In the genomic region with DNA sequence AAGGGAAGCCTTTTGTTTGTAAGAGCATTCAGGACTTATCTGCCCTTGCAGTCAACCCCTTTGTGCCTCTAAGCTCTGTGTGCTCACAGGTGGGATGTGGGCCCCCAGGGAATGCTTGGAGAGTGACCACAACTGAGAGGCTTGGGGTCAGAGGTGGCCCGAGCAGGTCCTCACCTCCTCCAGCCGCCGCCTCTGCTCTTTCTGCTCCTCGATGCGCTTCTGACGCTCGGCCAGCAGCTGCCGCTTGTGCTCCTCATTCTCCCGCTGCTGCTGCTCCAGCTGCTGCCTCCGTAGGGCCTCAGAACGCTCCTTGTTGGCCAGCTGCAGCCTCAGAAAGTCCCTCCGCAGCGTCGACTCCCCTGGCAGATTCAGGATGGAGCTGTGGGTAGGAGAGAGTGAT, we compare ENCODE assay signal across 16 cellular contexts.
DNase-seq lines count a peak whose midpoint lies in the region; ATAC-seq, FAIRE-seq and TF ChIP-seq lines count a peak whose summit lies in the region.
"Had no signal": no experiment of that assay in that cellular context is flagged by ENCODE, and none has a peak within 500 bp of the region (broad histone marks: within the 10 kb centered on the region; RNA-seq: fewer than 3 reads in every experiment).

No MANE protein-coding gene starts in this region.

- intact Hi-C loops in natural killer cell (cut with micrococcal nuclease): no loop called here
- intact Hi-C loops in activated naive CD4-positive, alpha-beta T cell treated with anti-CD3 and anti-CD28 coated beads for 36 hours (cut with micrococcal nuclease): no loop called here

- no peaks in the 10 kb centered on the region for H3K4me1 ChIP-seq in SJCRH30

- ATAC-seq in natural killer cell (peak in 2 of 3 donors; percentile 29 to 34), SK-N-SH treated with all-trans-retinoic acid at 6 μM for 48 hours (no peak)
- ATAC-seq in natural killer cell treated with Interleukin-12 subunit alpha and Interleukin-12 subunit beta and Interleukin-15 and Interleukin-18, amount 100 ng/mL, for 72 hours: no peak
- ATAC-seq: activated naive CD8-positive, alpha-beta T cell treated with anti-CD3 and anti-CD28 coated beads, Interleukin-2, amount 50 U/mL, for 24 hours had no signal

- H3K27ac ChIP-seq in SJCRH30: no peak overlapping the region
- H3K27ac ChIP-seq: suprapubic skin, VCaP had no signal

- no peaks in the 10 kb centered on the region for H3K9me3 ChIP-seq in SJCRH30 (replicated peaks)
- H3K9me3 ChIP-seq: suprapubic skin had no signal

- H3K4me1 Mint-ChIP-seq in natural killer cell: peaks cover 24 to 28% of the 10 kb centered on the region in 2 donors
- peaks cover 6 to 13% of the 10 kb centered on the region in 2 donors for H3K4me1 Mint-ChIP-seq in natural killer cell treated with Interleukin-12 subunit alpha and Interleukin-12 subunit beta and Interleukin-15 and Interleukin-18, amount 100 ng/mL, for 72 hours (ENCODE audit: low read depth in 2 of 2)
- no peaks in the 10 kb centered on the region for H3K4me1 Mint-ChIP-seq in activated naive CD4-positive, alpha-beta T cell treated with anti-CD3 and anti-CD28 coated beads for 36 hours (ENCODE audit: low read depth)
- H3K4me1 Mint-ChIP-seq: activated naive CD8-positive, alpha-beta T cell treated with anti-CD3 and anti-CD28 coated beads, Interleukin-2, amount 50 U/mL, for 24 hours; naive B cell had no signal

- no peak for TF ChIP-seq CTCF in natural killer cell (IDR thresholded peaks at IDR 0.05)
- peak; percentile 1 for TF ChIP-seq CTCF in fibroblast of pulmonary artery (IDR thresholded peaks at IDR 0.05; ENCODE audit: low read length, missing control alignments)

- no peak overlapping the region for H3K4me3 Mint-ChIP-seq in natural killer cell
- H3K4me3 Mint-ChIP-seq in natural killer cell treated with Interleukin-12 subunit alpha and Interleukin-12 subunit beta and Interleukin-15 and Interleukin-18, amount 100 ng/mL, for 72 hours: no peak overlapping the region
- H3K4me3 Mint-ChIP-seq in activated naive CD4-positive, alpha-beta T cell treated with anti-CD3 and anti-CD28 coated beads for 36 hours: no peak overlapping the region
- H3K4me3 Mint-ChIP-seq: activated naive CD8-positive, alpha-beta T cell treated with anti-CD3 and anti-CD28 coated beads, Interleukin-2, amount 50 U/mL, for 24 hours; naive B cell had no signal

- no peaks in the 10 kb centered on the region for H3K9me3 Mint-ChIP-seq in natural killer cell
- H3K9me3 Mint-ChIP-seq in natural killer cell treated with Interleukin-12 subunit alpha and Interleukin-12 subunit beta and Interleukin-15 and Interleukin-18, amount 100 ng/mL, for 72 hours: no peaks in the 10 kb centered on the region
- no peaks in the 10 kb centered on the region for H3K9me3 Mint-ChIP-seq in activated naive CD4-positive, alpha-beta T cell treated with anti-CD3 and anti-CD28 coated beads for 36 hours
- H3K9me3 Mint-ChIP-seq: activated naive CD8-positive, alpha-beta T cell treated with anti-CD3 and anti-CD28 coated beads, Interleukin-2, amount 50 U/mL, for 24 hours had no signal

- H3K27me3 Mint-ChIP-seq in natural killer cell (ENCODE audit: low read depth in 2 of 2): no peaks in the 10 kb centered on the region
- no peaks in the 10 kb centered on the region for H3K27me3 Mint-ChIP-seq in natural killer cell treated with Interleukin-12 subunit alpha and Interleukin-12 subunit beta and Interleukin-15 and Interleukin-18, amount 100 ng/mL, for 72 hours
- no peaks in the 10 kb centered on the region for H3K27me3 Mint-ChIP-seq in activated naive CD4-positive, alpha-beta T cell treated with anti-CD3 and anti-CD28 coated beads for 36 hours (ENCODE audit: low read depth)
- H3K27me3 Mint-ChIP-seq: activated naive CD8-positive, alpha-beta T cell treated with anti-CD3 and anti-CD28 coated beads, Interleukin-2, amount 50 U/mL, for 24 hours; naive B cell had no signal

- H3K4me3 ChIP-seq in fibroblast of pulmonary artery (replicated peaks; ENCODE audit: low read depth, low read length) (no peak overlapping the region), SJCRH30 (no peak overlapping the region)
- H3K4me3 ChIP-seq: smooth muscle cell, suprapubic skin had no signal

- CTCF ChIA-PET in activated naive CD4-positive, alpha-beta T cell treated with anti-CD3 and anti-CD28 coated beads for 36 hours (lab: Charles Lee): interaction anchor here (2.1 kb wide), 1 partner anchor 409 kb away, joined by 8 read pairs; no protein-coding TSS in a partner anchor

- no peak for DNase-seq in natural killer cell
- no peak for DNase-seq in natural killer cell treated with Interleukin-12 subunit alpha and Interleukin-12 subunit beta and Interleukin-15 and Interleukin-18, amount 100 ng/mL, for 72 hours (ENCODE audit: low spot score)
- peak; percentile 26 for DNase-seq in fibroblast of pulmonary artery (ENCODE audit: low read depth)
- DNase-seq in myocyte (ENCODE audit: low read depth): peak; percentile 43
- DNase-seq in SJCRH30: no peak
- DNase-seq in urothelium cell line (ENCODE audit: low spot score): no peak
- no peak for DNase-seq in activated naive CD4-positive, alpha-beta T cell treated with anti-CD3 and anti-CD28 coated beads for 36 hours
- DNase-seq: activated naive CD8-positive, alpha-beta T cell treated with anti-CD3 and anti-CD28 coated beads, Interleukin-2, amount 50 U/mL, for 24 hours; naive B cell; NCI-H2029 treated with DMSO at 0.1 percent for 48 hours; NK-92 treated with Interleukin-12 subunit alpha and Interleukin-12 subunit beta, amount 100 ng/mL, for 24 hours had no signal

- 0 out of 2 replicates have a peak, but pooled peaks cover 5% of the 10 kb centered on the region for H3K36me3 ChIP-seq in SJCRH30
- H3K36me3 ChIP-seq: suprapubic skin had no signal

- no peaks in the 10 kb centered on the region for H3K27me3 ChIP-seq in SJCRH30
- H3K27me3 ChIP-seq: suprapubic skin had no signal

- H3K27ac Mint-ChIP-seq in natural killer cell: peak overlapping the region in 1 of 2 donors; percentile 45
- H3K27ac Mint-ChIP-seq in natural killer cell treated with Interleukin-12 subunit alpha and Interleukin-12 subunit beta and Interleukin-15 and Interleukin-18, amount 100 ng/mL, for 72 hours: no peak overlapping the region
- H3K27ac Mint-ChIP-seq in activated naive CD4-positive, alpha-beta T cell treated with anti-CD3 and anti-CD28 coated beads for 36 hours: no peak overlapping the region
- H3K27ac Mint-ChIP-seq: activated naive CD8-positive, alpha-beta T cell treated with anti-CD3 and anti-CD28 coated beads, Interleukin-2, amount 50 U/mL, for 24 hours had no signal

- H3K36me3 Mint-ChIP-seq in natural killer cell: peaks cover 29% of the 10 kb centered on the region
- H3K36me3 Mint-ChIP-seq in natural killer cell treated with Interleukin-12 subunit alpha and Interleukin-12 subunit beta and Interleukin-15 and Interleukin-18, amount 100 ng/mL, for 72 hours: peaks cover 24% of the 10 kb centered on the region
- peaks cover 41% of the 10 kb centered on the region for H3K36me3 Mint-ChIP-seq in activated naive CD4-positive, alpha-beta T cell treated with anti-CD3 and anti-CD28 coated beads for 36 hours (ENCODE audit: low read depth)

- FAIRE-seq in urothelium cell line (lab: Jason Lieb, UNC): no peak
- FAIRE-seq: colon had no signal

TF ChIP-seq in SK-N-SH treated with all-trans-retinoic acid at 6 μM for 48 hours, 23 proteins besides CTCF, POLR2A, EP300 and RAD21:
- TF ChIP-seq, protein P1, sequence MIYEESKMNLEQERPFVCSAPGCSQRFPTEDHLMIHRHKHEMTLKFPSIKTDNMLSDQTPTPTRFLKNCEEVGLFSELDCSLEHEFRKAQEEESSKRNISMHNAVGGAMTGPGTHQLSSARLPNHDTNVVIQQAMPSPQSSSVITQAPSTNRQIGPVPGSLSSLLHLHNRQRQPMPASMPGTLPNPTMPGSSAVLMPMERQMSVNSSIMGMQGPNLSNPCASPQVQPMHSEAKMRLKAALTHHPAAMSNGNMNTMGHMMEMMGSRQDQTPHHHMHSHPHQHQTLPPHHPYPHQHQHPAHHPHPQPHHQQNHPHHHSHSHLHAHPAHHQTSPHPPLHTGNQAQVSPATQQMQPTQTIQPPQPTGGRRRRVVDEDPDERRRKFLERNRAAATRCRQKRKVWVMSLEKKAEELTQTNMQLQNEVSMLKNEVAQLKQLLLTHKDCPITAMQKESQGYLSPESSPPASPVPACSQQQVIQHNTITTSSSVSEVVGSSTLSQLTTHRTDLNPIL (CRISPR knock-in tag; IDR thresholded peaks at IDR 0.05; ENCODE audit: low read depth): no peak
- TF ChIP-seq GLIS3 (CRISPR knock-in tag; IDR thresholded peaks at IDR 0.05) (no peak), ZNF565 (CRISPR knock-in tag; conservative IDR thresholded peaks at IDR 0.05; ENCODE audit: low read depth) (no peak), SNAI2 (CRISPR knock-in tag; IDR thresholded peaks at IDR 0.05) (no peak), ISL1 (CRISPR knock-in tag; IDR thresholded peaks at IDR 0.05) (no peak), ARNTL (CRISPR knock-in tag; IDR thresholded peaks at IDR 0.05; ENCODE audit: borderline replicate concordance, low read depth) (no peak), ZC3H10 (CRISPR knock-in tag; IDR thresholded peaks at IDR 0.05) (no peak), PPARA (CRISPR knock-in tag; IDR thresholded peaks at IDR 0.05; ENCODE audit: borderline replicate concordance) (no peak), ZFP3 (CRISPR knock-in tag; IDR thresholded peaks at IDR 0.05) (no peak), TOX (CRISPR knock-in tag; IDR thresholded peaks at IDR 0.05; ENCODE audit: borderline replicate concordance) (no peak)
- TF ChIP-seq, protein P2, sequence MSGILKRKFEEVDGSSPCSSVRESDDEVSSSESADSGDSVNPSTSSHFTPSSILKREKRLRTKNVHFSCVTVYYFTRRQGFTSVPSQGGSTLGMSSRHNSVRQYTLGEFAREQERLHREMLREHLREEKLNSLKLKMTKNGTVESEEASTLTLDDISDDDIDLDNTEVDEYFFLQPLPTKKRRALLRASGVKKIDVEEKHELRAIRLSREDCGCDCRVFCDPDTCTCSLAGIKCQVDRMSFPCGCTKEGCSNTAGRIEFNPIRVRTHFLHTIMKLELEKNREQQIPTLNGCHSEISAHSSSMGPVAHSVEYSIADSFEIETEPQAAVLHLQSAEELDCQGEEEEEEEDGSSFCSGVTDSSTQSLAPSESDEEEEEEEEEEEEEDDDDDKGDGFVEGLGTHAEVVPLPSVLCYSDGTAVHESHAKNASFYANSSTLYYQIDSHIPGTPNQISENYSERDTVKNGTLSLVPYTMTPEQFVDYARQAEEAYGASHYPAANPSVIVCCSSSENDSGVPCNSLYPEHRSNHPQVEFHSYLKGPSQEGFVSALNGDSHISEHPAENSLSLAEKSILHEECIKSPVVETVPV (CRISPR knock-in tag; IDR thresholded peaks at IDR 0.05): no peak

Comparison
In these comparisons a context has a peak if more than half of its experiments do, and no peak if none do; other contexts are left out.
1. ATAC-seq: peak in natural killer cell (2 of 3); none in natural killer cell treated with Interleukin-12 subunit alpha and Interleukin-12 subunit beta and Interleukin-15 and Interleukin-18, amount 100 ng/mL, for 72 hours (0 of 2) and SK-N-SH treated with all-trans-retinoic acid at 6 μM for 48 hours (single experiment).
2. DNase-seq: peak in fibroblast of pulmonary artery (single experiment) and myocyte (single experiment); none in natural killer cell (single experiment), natural killer cell treated with Interleukin-12 subunit alpha and Interleukin-12 subunit beta and Interleukin-15 and Interleukin-18, amount 100 ng/mL, for 72 hours (single experiment), SJCRH30 (0 of 2), urothelium cell line (single experiment) and activated naive CD4-positive, alpha-beta T cell treated with anti-CD3 and anti-CD28 coated beads for 36 hours (single experiment).